9 cellular contexts compared by ENCODE assay signal in genomic region chr22:30079952-30080533, GRCh38. TPM values are rescaled to one million over a fixed set of nuclear protein-coding genes. Genes with fewer than 3 reads are reported as not detected.
DNase-seq lines count a peak whose midpoint lies in the region; ATAC-seq, FAIRE-seq and TF ChIP-seq lines count a peak whose summit lies in the region.
"Had no signal": no experiment of that assay in that cellular context is flagged by ENCODE, and none has a peak within 500 bp of the region (broad histone marks: within the 10 kb centered on the region; RNA-seq: fewer than 3 reads in every experiment).

HORMAD2 (plus strand) TSS chr22:30080464; CDS start chr22:30093953, 13,489 bp downstream.

- no TSS peak for BruUV-seq in endothelial cell of umbilical vein (replicated peaks; lab: Mats Ljungman, UMichigan)

- H3K36me3 ChIP-seq in KOPT-K1 (ENCODE audit: insufficient read depth, low read length) (no peaks in the 10 kb centered on the region), endothelial cell of umbilical vein (ENCODE audit: control insufficient read depth in 2 of 2, extremely low read depth in 1 of 2, insufficient read depth in 2 of 2, low read length in 2 of 2) (no peaks in the 10 kb centered on the region), right lobe of liver (no peaks in the 10 kb centered on the region), testis (ENCODE audit: low read depth, missing control alignments) (no peaks in the 10 kb centered on the region)

- TF ChIP-seq POLR2A in endothelial cell of umbilical vein (IDR thresholded peaks at IDR 0.05; ENCODE audit: low read depth, low read length) (no peak), right lobe of liver (IDR thresholded peaks at IDR 0.05) (peak; percentile 39), testis (IDR thresholded peaks at IDR 0.05) (no peak)

- no peak for TF ChIP-seq CTCF in endothelial cell of umbilical vein (IDR thresholded peaks at IDR 0.05; ENCODE audit: extremely low read depth in 1 of 2, insufficient read depth in 1 of 2, low read depth in 1 of 2, low read length in 2 of 2)
- TF ChIP-seq CTCF in right lobe of liver (IDR thresholded peaks at IDR 0.05), result no peak
- no peak for TF ChIP-seq CTCF in testis (IDR thresholded peaks at IDR 0.05)

- peak within 1 kb of the TSS; percentile 40 for H2AFZ ChIP-seq in endothelial cell of umbilical vein (ENCODE audit: low read depth, low read length)

- CTCF ChIA-PET in endothelial cell of umbilical vein (lab: Charles Lee), result interaction anchor here (0.8 kb wide), 1 partner anchor 39 kb away, joined by 3 read pairs; no protein-coding TSS in a partner anchor

- H3K27ac ChIP-seq in KOPT-K1 (ENCODE audit: low read depth, low read length, poor library complexity, severe bottlenecking), result peak within 1 kb of the TSS; percentile 55
- no peak within 1 kb of the TSS for H3K27ac ChIP-seq in endothelial cell of umbilical vein (ENCODE audit: insufficient read depth, low read depth, low read length)
- peak within 1 kb of the TSS; percentile 37 to 74 (median 63) for H3K27ac ChIP-seq in right lobe of liver
- H3K27ac ChIP-seq in testis, result peak within 1 kb of the TSS in 1 of 2 donors; percentile 44

- DNase-seq in endothelial cell of umbilical vein (ENCODE audit: low read depth, low spot score) (peak; percentile 22), right lobe of liver (peak; percentile 80 to 92 (median 89)), testis (peak; percentile 85), GM19239 (ENCODE audit: insufficient read length, low spot score) (no peak), NOMO-1 (lab: John Stamatoyannopoulos, UW; ENCODE audit: unreplicated experiment in 2 of 2) (no peak)
- DNase-seq: activated naive CD4-positive, alpha-beta T cell treated with Interleukin-2 at 50 U/mL for 16 hours; NCI-H1417 treated with DMSO at 0.1 percent for 48 hours had no signal

- H3K4me1 ChIP-seq in endothelial cell of umbilical vein (ENCODE audit: control insufficient read depth, extremely low read depth, insufficient read depth, low read length), result no peaks in the 10 kb centered on the region
- no peaks in the 10 kb centered on the region for H3K4me1 ChIP-seq in right lobe of liver
- H3K4me1 ChIP-seq in testis, result no peaks in the 10 kb centered on the region

- POLR2A ChIA-PET in endothelial cell of umbilical vein (lab: Charles Lee), result no interaction called here

- H3K9ac ChIP-seq in endothelial cell of umbilical vein (replicated peaks; ENCODE audit: extremely low read depth, insufficient read depth, low read length), result no peak within 1 kb of the TSS

- FAIRE-seq in endothelial cell of umbilical vein (lab: Jason Lieb, UNC), result no peak
- no peak for FAIRE-seq in GM19239 (lab: Jason Lieb, UNC)

- H3K4me3 ChIP-seq in endothelial cell of umbilical vein (replicated peaks in 1 of 3; ENCODE audit: insufficient read depth in 1 of 3, low read depth in 1 of 3, low read length in 3 of 3), result peak within 1 kb of the TSS in 1 of 3 experiments; percentile 25
- H3K4me3 ChIP-seq in right lobe of liver, result peak within 1 kb of the TSS; percentile 36 to 57 (median 55)
- peak within 1 kb of the TSS; percentile 56 to 61 for H3K4me3 ChIP-seq in testis

- no peaks in the 10 kb centered on the region for H3K9me1 ChIP-seq in endothelial cell of umbilical vein (replicated peaks; ENCODE audit: control insufficient read depth, extremely low read depth, insufficient read depth, low read length)

- intact Hi-C loops in endothelial cell of umbilical vein (cut with micrococcal nuclease) (loop anchor here (10.0 kb wide), 2 partner anchors 195 to 285 kb away; partner anchors contain the start of gene MTMR3), right lobe of liver (cut with DNase I) (loop anchor here in 1 of 2 donors (10.0 kb wide), 1 partner anchor 65 kb away; no protein-coding TSS in a partner anchor), testis (cut with DNase I; ENCODE audit: low total_unique reads) (no loop called here)

- H3K9me3 ChIP-seq in KOPT-K1 (ENCODE audit: insufficient read depth, low read length, poor library complexity, severe bottlenecking) (no peaks in the 10 kb centered on the region), endothelial cell of umbilical vein (replicated peaks; ENCODE audit: control insufficient read depth, insufficient read depth, low read length) (no peaks in the 10 kb centered on the region), right lobe of liver (no peaks in the 10 kb centered on the region), testis (no peaks in the 10 kb centered on the region)

- H3K27me3 ChIP-seq in endothelial cell of umbilical vein (ENCODE audit: control insufficient read depth in 2 of 2, insufficient read depth in 2 of 2, low read length in 2 of 2) (peaks cover 11 to 15% of the 10 kb centered on the region in 2 experiments), right lobe of liver (no peaks in the 10 kb centered on the region), testis (no peaks in the 10 kb centered on the region)

- WGBS in right lobe of liver (ENCODE audit: insufficient coverage, low coverage, low lambda C conversion rate, missing lambda C conversion rate), result 7% methylated on average over 11 of the region's 53 CpGs
- 9 to 29% methylated on average over 14 to 35 of the region's 53 CpGs for WGBS in testis, 2 donors

- dilution Hi-C loops in endothelial cell of umbilical vein (cut with MboI; ENCODE audit: extremely low pct_ligation_motif_present, low sequenced_read_pairs), result no loop called here

- H3K79me2 ChIP-seq in endothelial cell of umbilical vein (ENCODE audit: control insufficient read depth, insufficient read depth, low read length), result no peaks in the 10 kb centered on the region

- H4K20me1 ChIP-seq in endothelial cell of umbilical vein (replicated peaks; ENCODE audit: control insufficient read depth, extremely low read depth, insufficient read depth, low read length), result no peaks in the 10 kb centered on the region

- H3K4me2 ChIP-seq in endothelial cell of umbilical vein (ENCODE audit: insufficient read depth, low read length), result peak within 1 kb of the TSS; percentile 27

- ATAC-seq in right lobe of liver (peak; percentile 83 to 93 (median 88)), GM19463 (IDR thresholded peaks at IDR 0.05; ENCODE audit: unreplicated experiment) (no peak)

TF ChIP-seq in endothelial cell of umbilical vein, 7 proteins besides CTCF, POLR2A, EP300 and RAD21:
- TF ChIP-seq GATA2 (IDR thresholded peaks at IDR 0.05; ENCODE audit: insufficient read depth, insufficient read length, low read depth, low read length) (no peak), POLR2AphosphoS5 (IDR thresholded peaks at IDR 0.05; ENCODE audit: insufficient read depth, low read depth, low read length) (no peak), FOS (IDR thresholded peaks at IDR 0.05; ENCODE audit: borderline replicate concordance, insufficient read depth, low read length) (no peak), EZH2 (IDR thresholded peaks at IDR 0.05; ENCODE audit: borderline replicate concordance, low read depth, low read length, severe bottlenecking) (peak; percentile 38), JUN (IDR thresholded peaks at IDR 0.05; ENCODE audit: borderline replicate concordance, insufficient read depth, insufficient read length, low read depth) (no peak)

RNA-seq across cellular contexts. Expression of gene HORMAD2, which starts in this region (rescaled TPM):
- not detected in 2 replicates for total RNA-seq in endothelial cell of umbilical vein
- not detected in 2 replicates for polyA plus RNA-seq in endothelial cell of umbilical vein
- polyA plus RNA-seq in endothelial cell of umbilical vein (2011; cell fraction: cytosol; rRNA removed), result not detected in 2 replicates
- polyA plus RNA-seq in endothelial cell of umbilical vein (2011; cell fraction: nucleus; rRNA removed), result not detected in 2 replicates
- polyA plus RNA-seq in endothelial cell of umbilical vein (2012), result not detected in 2 replicates
- polyA minus RNA-seq in endothelial cell of umbilical vein, result not detected in 2 replicates
- not detected for polyA minus RNA-seq in endothelial cell of umbilical vein (2011; cell fraction: cytosol; rRNA and poly(A)+ RNA removed)
- polyA minus RNA-seq in endothelial cell of umbilical vein (2011; cell fraction: nucleus; rRNA and poly(A)+ RNA removed), result not detected in 2 replicates
- 1 to 10 TPM in 3 of 6 experiments, under 1 TPM in 2, not detected in 1; 0.50 to 3.0 (median 1.6) TPM for total RNA-seq in right lobe of liver
- 10 to 100 TPM; 14.7 to 24.2 TPM for total RNA-seq in testis
- polyA plus RNA-seq in testis (ENCODE audit: insufficient read depth, low read depth, low replicate concordance), result 45.2 TPM

Comparison
In these comparisons a context has a peak if more than half of its experiments do, and no peak if none do; other contexts are left out.
1. RNA of gene HORMAD2 (polyA plus RNA-seq): 45.2 TPM in testis (single experiment); not detected in endothelial cell of umbilical vein; every median in the first group is over 10 times any median in the second.
2. Peak in DNase-seq and H3K4me2 ChIP-seq in endothelial cell of umbilical vein; RNA of the gene not detected or under 1 TPM.
3. DNase-seq: peak in right lobe of liver (3 of 3) and testis (single experiment); none in GM19239 (single experiment) and NOMO-1 (0 of 2).